ENCODE assay signal across 26 cellular contexts in the genomic region with DNA sequence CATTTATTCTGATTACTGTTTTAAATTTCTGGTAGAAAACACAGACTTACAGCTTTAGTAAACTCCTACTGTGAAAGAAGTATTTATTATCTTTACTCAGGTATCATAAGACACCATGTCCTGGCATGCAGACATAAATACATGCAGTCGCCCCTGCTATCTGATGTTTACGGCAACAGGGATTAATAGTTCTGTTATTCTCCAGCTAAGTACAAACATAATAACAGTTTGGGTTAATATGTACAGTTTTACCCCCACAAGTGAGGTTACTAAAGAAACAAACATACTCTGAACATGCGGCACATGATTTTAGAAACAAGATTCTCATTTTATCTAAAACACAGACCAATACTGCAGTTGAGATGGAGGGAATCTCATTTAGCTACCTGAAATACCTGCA.
"Had no signal": no experiment of that assay in that cellular context is flagged by ENCODE, and none has a peak within 500 bp of the region (broad histone marks: within the 10 kb centered on the region; RNA-seq: fewer than 3 reads in every experiment).

No MANE protein-coding gene starts in this region.

- DNase-seq: activated CD4-positive, alpha-beta T cell treated with anti-CD3 and anti-CD28 coated beads, Interleukin-2, amount 10 ng/mL, durations not matched to agents 24 days and 14 days; activated CD4-positive, alpha-beta T cell treated with anti-CD3 and anti-CD28 coated beads, Interleukin-2, amount 50 U/mL, for 4 hours; activated CD8-positive, alpha-beta T cell treated with anti-CD3 and anti-CD28 coated beads for 36 hours; activated gamma-delta T cell treated with Interleukin-2 at 50 U/mL for 16 hours; activated naive CD4-positive, alpha-beta T cell treated with anti-CD3 and anti-CD28 coated beads for 36 hours; activated naive CD8-positive, alpha-beta T cell treated with anti-CD3 and anti-CD28 coated beads, Interleukin-2, amount 50 U/mL, for 24 hours; activated T-cell treated with anti-CD3 and anti-CD28 coated beads, Interleukin-2, amount 50 U/mL, for 1 hour; amniotic stem cell; aorta; brain microvascular endothelial cell; Karpas-422; KBM-7; NCI-H1105; NCI-H1417 treated with DMSO at 0.1 percent for 48 hours; NCI-H187 treated with DMSO at 0.1 percent for 48 hours; NCI-H2081; NCI-H226; NCI-H446 treated with DMSO at 0.1 percent for 48 hours; SHP77 had no signal

- H3K27me3 ChIP-seq: brain microvascular endothelial cell had no signal

- ATAC-seq: activated CD8-positive, alpha-beta T cell treated with anti-CD3 and anti-CD28 coated beads for 36 hours; activated naive CD8-positive, alpha-beta T cell treated with anti-CD3 and anti-CD28 coated beads, Interleukin-2, amount 50 U/mL, for 24 hours; Panc1 had no signal

- H3K9me3 ChIP-seq: SJCRH30 had no signal

- H3K36me3 Mint-ChIP-seq: activated naive CD8-positive, alpha-beta T cell; IgD-negative memory B cell had no signal

- H3K4me3 ChIP-seq: SJCRH30, SK-N-MC had no signal

- H3K9me3 Mint-ChIP-seq: activated CD4-positive, alpha-beta T cell treated with anti-CD3 and anti-CD28 coated beads, Interleukin-2, amount 10 ng/mL, durations not matched to agents 24 days and 14 days; activated CD8-positive, alpha-beta T cell treated with anti-CD3 and anti-CD28 coated beads for 36 hours; activated naive CD4-positive, alpha-beta T cell treated with anti-CD3 and anti-CD28 coated beads for 36 hours; activated naive CD8-positive, alpha-beta T cell treated with anti-CD3 and anti-CD28 coated beads, Interleukin-2, amount 50 U/mL, for 24 hours; activated T-helper 2 cell treated with anti-CD3 and anti-CD28 coated beads, Interferon-gamma antibody, Interleukin-2, Interleukin-4, amounts not matched to agents 10 μg/mL and 5 μg/mL and 100 μg/mL, durations not matched to agents 14 hours and 24 hours and 36 hours; T-helper 2 cell treated with Interferon-gamma antibody and Interleukin-4, amounts not matched to agents 5 μg/mL and 100 μg/mL, for 36 hours had no signal

- H3K27ac Mint-ChIP-seq: activated CD4-positive, alpha-beta T cell treated with anti-CD3 and anti-CD28 coated beads, Interleukin-2, amount 10 ng/mL, durations not matched to agents 24 days and 14 days; activated CD8-positive, alpha-beta T cell treated with anti-CD3 and anti-CD28 coated beads for 36 hours; activated naive CD4-positive, alpha-beta T cell treated with anti-CD3 and anti-CD28 coated beads for 36 hours; activated naive CD8-positive, alpha-beta T cell; activated naive CD8-positive, alpha-beta T cell treated with anti-CD3 and anti-CD28 coated beads, Interleukin-2, amount 50 U/mL, for 24 hours; activated T-helper 2 cell treated with anti-CD3 and anti-CD28 coated beads, Interferon-gamma antibody, Interleukin-2, Interleukin-4, amounts not matched to agents 10 μg/mL and 5 μg/mL and 100 μg/mL, durations not matched to agents 14 hours and 24 hours and 36 hours; T-helper 2 cell treated with Interferon-gamma antibody and Interleukin-4, amounts not matched to agents 5 μg/mL and 100 μg/mL, for 36 hours had no signal

- H3K4me1 ChIP-seq: SJCRH30 had no signal

- H3K27ac ChIP-seq: brain microvascular endothelial cell, SJCRH30, SK-N-MC had no signal

- H3K36me3 ChIP-seq: brain microvascular endothelial cell, SJCRH30 had no signal
